ENCODE assay signal across 9 cellular contexts in the genomic region with DNA sequence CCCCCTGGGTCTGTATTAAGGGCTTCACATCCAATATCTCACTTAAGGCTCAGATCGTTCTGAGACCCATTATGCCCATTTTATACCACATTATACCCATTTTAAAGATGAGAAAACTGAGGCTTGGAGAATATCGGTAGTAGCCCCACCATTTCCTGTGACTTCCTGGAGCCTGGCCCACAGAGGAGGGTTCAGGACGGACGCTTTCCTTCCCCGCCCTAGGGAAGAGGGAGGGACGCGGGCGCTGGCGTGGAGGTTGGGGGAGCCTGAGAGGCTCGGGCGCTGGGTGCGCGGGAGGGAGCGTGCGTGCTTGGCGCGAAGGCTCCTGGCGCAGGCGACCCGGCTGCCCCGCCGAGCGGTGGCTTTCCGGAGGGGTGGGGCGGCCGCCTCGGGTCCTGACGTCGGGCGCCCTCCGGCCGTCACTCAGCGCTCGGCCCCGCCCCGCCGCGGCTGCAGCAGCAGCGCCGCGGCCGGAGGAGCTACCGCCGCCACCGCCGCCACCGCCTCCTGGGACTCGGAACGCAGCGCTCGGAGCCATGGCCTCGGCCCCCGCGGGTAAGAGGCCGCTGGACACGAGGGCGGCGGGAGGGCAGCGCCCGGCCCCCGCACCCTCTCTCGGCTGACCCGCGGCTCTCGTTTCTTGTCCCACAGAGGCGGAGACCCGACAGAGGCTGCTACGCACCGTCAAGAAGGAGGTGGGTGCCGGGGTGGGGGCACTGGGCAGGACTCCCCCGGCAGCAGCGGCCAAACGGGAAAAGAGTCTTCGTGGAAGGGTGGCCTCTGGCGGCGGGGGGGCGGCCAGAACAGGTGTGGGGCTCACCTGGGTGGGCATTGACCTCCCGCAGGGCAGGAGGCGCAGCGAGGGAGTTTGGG. TPM values are rescaled to one million over a fixed set of nuclear protein-coding genes. Genes with fewer than 3 reads are reported as not detected.
A peak's percentile ranks its signal among the peaks of the same experiment; 100 is the strongest.
DNase-seq lines count a peak whose midpoint lies in the region; ATAC-seq and TF ChIP-seq lines count a peak whose summit lies in the region.
"Had no signal": no experiment of that assay in that cellular context is flagged by ENCODE, and none has a peak within 500 bp of the region (broad histone marks: within the 10 kb centered on the region; RNA-seq: fewer than 3 reads in every experiment).

A gene with protein sequence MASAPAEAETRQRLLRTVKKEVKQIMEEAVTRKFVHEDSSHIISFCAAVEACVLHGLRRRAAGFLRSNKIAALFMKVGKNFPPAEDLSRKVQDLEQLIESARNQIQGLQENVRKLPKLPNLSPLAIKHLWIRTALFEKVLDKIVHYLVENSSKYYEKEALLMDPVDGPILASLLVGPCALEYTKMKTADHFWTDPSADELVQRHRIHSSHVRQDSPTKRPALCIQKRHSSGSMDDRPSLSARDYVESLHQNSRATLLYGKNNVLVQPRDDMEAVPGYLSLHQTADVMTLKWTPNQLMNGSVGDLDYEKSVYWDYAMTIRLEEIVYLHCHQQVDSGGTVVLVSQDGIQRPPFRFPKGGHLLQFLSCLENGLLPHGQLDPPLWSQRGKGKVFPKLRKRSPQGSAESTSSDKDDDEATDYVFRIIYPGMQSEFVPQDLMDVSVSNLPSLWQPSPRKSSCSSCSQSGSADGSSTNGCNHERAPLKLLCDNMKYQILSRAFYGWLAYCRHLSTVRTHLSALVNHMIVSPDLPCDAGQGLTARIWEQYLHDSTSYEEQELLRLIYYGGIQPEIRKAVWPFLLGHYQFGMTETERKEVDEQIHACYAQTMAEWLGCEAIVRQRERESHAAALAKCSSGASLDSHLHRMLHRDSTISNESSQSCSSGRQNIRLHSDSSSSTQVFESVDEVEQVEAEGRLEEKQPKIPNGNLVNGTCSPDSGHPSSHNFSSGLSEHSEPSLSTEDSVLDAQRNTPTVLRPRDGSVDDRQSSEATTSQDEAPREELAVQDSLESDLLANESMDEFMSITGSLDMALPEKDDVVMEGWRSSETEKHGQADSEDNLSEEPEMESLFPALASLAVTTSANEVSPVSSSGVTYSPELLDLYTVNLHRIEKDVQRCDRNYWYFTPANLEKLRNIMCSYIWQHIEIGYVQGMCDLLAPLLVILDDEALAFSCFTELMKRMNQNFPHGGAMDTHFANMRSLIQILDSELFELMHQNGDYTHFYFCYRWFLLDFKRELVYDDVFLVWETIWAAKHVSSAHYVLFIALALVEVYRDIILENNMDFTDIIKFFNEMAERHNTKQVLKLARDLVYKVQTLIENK (plus strand): TSS at position 422 of the 873 bp plus-strand sequence. CDS start 115 bp downstream, at position 537.

- peak within 1 kb of the TSS; percentile 83 for H3K4me2 ChIP-seq in PC-3 (ENCODE audit: low read length)

- intact Hi-C loops in PC-3 (cut with micrococcal nuclease) (no loop called here), esophagus squamous epithelium (cut with DNase I) (no loop called here)

- H3K9me2 ChIP-seq in PC-3 (replicated peaks; ENCODE audit: low read length) = no peaks in the 10 kb centered on the region

- no peak for TF ChIP-seq CTCF in PC-3 (conservative IDR thresholded peaks at IDR 0.05; ENCODE audit: low read depth, low read length)
- TF ChIP-seq CTCF in esophagus squamous epithelium (IDR thresholded peaks at IDR 0.05) = no peak

- H3K4me3 ChIP-seq in PC-3 (ENCODE audit: low read length) = peak within 1 kb of the TSS; percentile 67
- H3K4me3 ChIP-seq in esophagus squamous epithelium = peak within 1 kb of the TSS; percentile 45 to 85 (median 55)

- no peaks in the 10 kb centered on the region for H4K20me1 ChIP-seq in PC-3 (ENCODE audit: low read length)

- ATAC-seq in HG03521 (IDR thresholded peaks at IDR 0.05; ENCODE audit: unreplicated experiment) = peak; percentile 80
- ATAC-seq in PC-3 = peak; percentile 90
- no peak for ATAC-seq in HG02678 (IDR thresholded peaks at IDR 0.05; ENCODE audit: unreplicated experiment)

- BruUV-seq in PC-3 (replicated peaks; lab: Mats Ljungman, UMichigan) = no TSS peak

- H3K4me1 ChIP-seq in PC-3 (ENCODE audit: insufficient read depth, low read length) (no peaks in the 10 kb centered on the region), esophagus squamous epithelium (peaks cover 10 to 43% (median 11%) of the 10 kb centered on the region in 3 donors)

- H3K27ac ChIP-seq in PC-3 (ENCODE audit: low read length) = no peak within 1 kb of the TSS
- H3K27ac ChIP-seq in esophagus squamous epithelium = peak within 1 kb of the TSS; percentile 53 to 77 (median 62)
- H3K27ac ChIP-seq: epithelial cell of prostate had no signal

- DNase-seq in DMS53 treated with DMSO at 0.1 percent for 48 hours (lab: John Stamatoyannopoulos, UW; ENCODE audit: unreplicated experiment) (peak; percentile 46), PC-3 (peak; percentile 71), esophagus squamous epithelium (lab: John Stamatoyannopoulos, UW) (no peak), myocyte (ENCODE audit: low read depth) (peak; percentile 46)
- peak; percentile 77 to 87 for DNase-seq in activated T-cell treated with anti-CD3 and anti-CD28 coated beads, Interleukin-2, amount 50 U/mL, for 48 hours
- peak; percentile 51 for DNase-seq in stimulated activated CD8-positive, alpha-beta memory T cell treated with anti-CD3 and anti-CD28 coated beads, Interleukin-7, amount 100 ng/mL, for 24 hours (ENCODE audit: low read depth)

- CTCF ChIA-PET in PC-3 (lab: Charles Lee) = interaction anchor here (0.6 kb wide), 1 partner anchor 34 kb away, joined by 14 read pairs; no protein-coding TSS in a partner anchor

- no peaks in the 10 kb centered on the region for H3K27me3 ChIP-seq in PC-3 (ENCODE audit: low read length)
- peaks cover 0 to 9% (median 0%) of the 10 kb centered on the region in 4 donors for H3K27me3 ChIP-seq in esophagus squamous epithelium

- peak in 2 of 4 donors; percentile 31 to 32 for TF ChIP-seq POLR2A in esophagus squamous epithelium (IDR thresholded peaks at IDR 0.05)

- H3K9me3 ChIP-seq in PC-3 (ENCODE audit: low read length) (no peaks in the 10 kb centered on the region), esophagus squamous epithelium (no peaks in the 10 kb centered on the region)

- H3K9ac ChIP-seq in PC-3 (ENCODE audit: low read length) = peak within 1 kb of the TSS; percentile 34; the same call in 1 of the 2 replicates

- H3K79me2 ChIP-seq in PC-3 (ENCODE audit: low read length) = no peaks in the 10 kb centered on the region

- H2AFZ ChIP-seq in PC-3 (ENCODE audit: low read length) = peak within 1 kb of the TSS; percentile 82

- H3K36me3 ChIP-seq in PC-3 (ENCODE audit: low read depth, low read length) = no peaks in the 10 kb centered on the region
- no peaks in the 10 kb centered on the region for H3K36me3 ChIP-seq in esophagus squamous epithelium

- H3F3A ChIP-seq in PC-3 (ENCODE audit: low read length, unreplicated experiment) = no peaks in the 10 kb centered on the region

- POLR2A ChIA-PET in PC-3 (lab: Charles Lee; ENCODE audit: unreplicated experiment) = no interaction called here

- 9% methylated on average over 4 to 13 of the region's 80 CpGs for WGBS in esophagus squamous epithelium, 2 donors

RNA-seq across cellular contexts. Expression of the gene that starts here (rescaled TPM):
- 0.29 and 0.35 TPM in 2 replicates for total RNA-seq in PC-3 (2014; rRNA removed)
- total RNA-seq in esophagus squamous epithelium = under 1 TPM; 0.09 to 0.57 (median 0.18) TPM
- not detected in 2 replicates for total RNA-seq in myocyte
- polyA plus RNA-seq in myocyte (2012) = not detected

Comparison
In these comparisons a context has a peak if more than half of its experiments do, and no peak if none do; other contexts are left out.
1. Peak in DNase-seq, ATAC-seq, H3K4me3 ChIP-seq, H3K9ac ChIP-seq and H3K4me2 ChIP-seq in PC-3; RNA of the gene not detected or under 1 TPM.
2. Peak in DNase-seq in myocyte; RNA of the gene not detected or under 1 TPM.